In the genomic region with DNA sequence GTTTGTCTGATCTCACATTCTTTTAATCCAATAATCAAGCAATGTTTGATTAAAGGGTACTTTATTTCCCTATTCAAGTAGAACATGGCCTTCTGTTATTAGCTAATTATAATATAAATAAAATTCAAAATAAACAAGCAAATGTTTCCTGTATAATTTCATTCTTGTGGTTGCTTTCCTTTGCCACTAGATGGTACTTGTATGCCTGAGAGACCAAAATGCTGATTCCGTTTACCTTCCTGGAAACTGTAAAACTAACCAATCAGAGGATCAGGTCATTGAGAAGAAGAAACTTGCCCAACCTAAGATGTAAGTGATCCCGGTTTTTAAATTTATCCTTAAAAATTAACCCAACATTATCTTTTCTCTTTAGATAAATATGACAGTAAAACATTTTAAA, we compare ENCODE assay signal across 9 cellular contexts. TPM values are rescaled to one million over a fixed set of nuclear protein-coding genes. Genes with fewer than 3 reads are reported as not detected.
DNase-seq lines count a peak whose midpoint lies in the region; ATAC-seq, FAIRE-seq and TF ChIP-seq lines count a peak whose summit lies in the region.
"Had no signal": no experiment of that assay in that cellular context is flagged by ENCODE, and none has a peak within 500 bp of the region (broad histone marks: within the 10 kb centered on the region; RNA-seq: fewer than 3 reads in every experiment).

No MANE protein-coding gene starts in this region.

- RAD21 ChIA-PET in GM12878 (lab: Charles Lee; ENCODE audit: unreplicated experiment), result interaction anchor here (0.7 to 2.5 kb wide), 8 partner anchors 9 to 190 kb away, joined by 3 to 12 read pairs (median 4); partner anchors contain the start of gene MAP2K6

- H3K4me3 ChIP-seq in GM12878, result no peak overlapping the region

- POLR2A ChIA-PET in GM12878 (lab: Charles Lee), result interaction anchor here (1.0 to 1.1 kb wide), 2 partner anchors 9 to 181 kb away, joined by 3 to 6 read pairs; partner anchors contain the start of gene ABCA5

- H3K4me1 ChIP-seq in GM12878 (ENCODE audit: control insufficient read depth, insufficient read depth, low read length), result no peaks in the 10 kb centered on the region

- TF ChIP-seq RAD21 in Ishikawa (IDR thresholded peaks at IDR 0.05; ENCODE audit: low read depth) (peak; percentile 67), GM12878 (IDR thresholded peaks at IDR 0.05; ENCODE audit: insufficient read depth, low read depth, low read length) (peak; percentile 64)

- WGBS in GM12878 (ENCODE audit: insufficient coverage, insufficient replicate concordance, low lambda C conversion rate, missing lambda C conversion rate), result 0% methylated on average over 2 of the region's 2 CpGs

- no peaks in the 10 kb centered on the region for H4K20me1 ChIP-seq in GM12878 (ENCODE audit: control insufficient read depth, insufficient read depth)

- no peaks in the 10 kb centered on the region for H3K27me3 ChIP-seq in GM12878 (replicated peaks in 1 of 2; ENCODE audit: control insufficient read depth in 2 of 2, insufficient read depth in 2 of 2, low read length in 1 of 2)

- FAIRE-seq in GM12878 (lab: Jason Lieb, UNC), result no peak

- TF ChIP-seq CTCF in GM12878 (IDR thresholded peaks at IDR 0.05 in 2 of 3, conservative IDR thresholded peaks at IDR 0.05 in 1 of 3; ENCODE audit: control insufficient read depth in 2 of 3, extremely low read depth in 1 of 3, insufficient read depth in 1 of 3, low read depth in 3 of 3, low read length in 3 of 3), result peak; percentile 7 to 43 (median 41); a peak in 2 of 6 replicates

- peak; percentile 11 for DNase-seq in GM04504 (ENCODE audit: low read depth)
- DNase-seq in GM12878 (ENCODE audit: low read depth, low spot score), result no peak
- DNase-seq in lung microvascular endothelial cell (ENCODE audit: low read depth in 2 of 2), result peak; percentile 45 to 72
- no peak for DNase-seq in activated CD4-positive, alpha-beta T cell treated with anti-CD3 and anti-CD28 coated beads for 4 hours
- no peak for DNase-seq in NCI-H524 treated with DMSO at 0.1 percent for 48 hours (lab: John Stamatoyannopoulos, UW)
- DNase-seq in substantia nigra (lab: John Stamatoyannopoulos, UW), result no peak
- no peak for DNase-seq in hypothalamus (lab: John Stamatoyannopoulos, UW)
- DNase-seq: naive B cell had no signal

- TF ChIP-seq POLR2A in GM12878 (IDR thresholded peaks at IDR 0.05; ENCODE audit: low read depth, low read length), result no peak

- H3K27ac ChIP-seq in GM12878 (ENCODE audit: control insufficient read depth, insufficient read depth), result no peak overlapping the region
- no peak overlapping the region for H3K27ac ChIP-seq in substantia nigra (ENCODE audit: low read depth, low read length, poor library complexity, severe bottlenecking)

- H2AFZ ChIP-seq in GM12878 (ENCODE audit: control insufficient read depth, low read depth, low read length), result no peak overlapping the region

- in situ Hi-C loops in GM12878 (cut with MboI), result no loop called here

- intact Hi-C loops in GM12878 (cut with micrococcal nuclease; ENCODE audit: unreplicated experiment), result loop anchor here (2.0 kb wide), 1 partner anchor 188 kb away; no protein-coding TSS in a partner anchor

- no peak for TF ChIP-seq EP300 in Ishikawa (IDR thresholded peaks at IDR 0.05; ENCODE audit: borderline replicate concordance)
- TF ChIP-seq EP300 in GM12878 (IDR thresholded peaks at IDR 0.05; ENCODE audit: borderline replicate concordance in 1 of 2, control insufficient read depth in 1 of 2, low read depth in 2 of 2, low read length in 2 of 2), result no peak

- H3K79me2 ChIP-seq in GM12878 (ENCODE audit: control insufficient read depth, insufficient read depth, low read length), result no peaks in the 10 kb centered on the region

- ATAC-seq in GM12878, result peak; percentile 65

- H3K9ac ChIP-seq in GM12878 (ENCODE audit: control insufficient read depth, insufficient read depth, low read length), result no peak overlapping the region

- CTCF ChIA-PET in GM12878 (lab: Yijun Ruan, JAX), result interaction anchor here (0.7 to 5.1 kb wide), 8 partner anchors 9 to 187 kb away, joined by 3 to 71 read pairs (median 4); partner anchors contain the start of gene ABCA5

- H3K9me3 ChIP-seq in GM12878 (replicated peaks; ENCODE audit: control insufficient read depth, insufficient read depth, low read length), result no peaks in the 10 kb centered on the region; the same call in 2 of the 3 replicates

- BruUV-seq in GM12878 (replicated peaks; lab: Mats Ljungman, UMichigan), result no TSS peak

- no peaks in the 10 kb centered on the region for H3K36me3 ChIP-seq in GM12878 (ENCODE audit: control insufficient read depth in 2 of 2, insufficient read depth in 2 of 2, low read length in 1 of 2)

- no peak overlapping the region for H3K4me2 ChIP-seq in GM12878 (ENCODE audit: control insufficient read depth, insufficient read depth)

- SMC1A ChIA-PET in GM12878 (lab: Charles Lee; ENCODE audit: uncharacterized antibody, unreplicated experiment), result interaction anchor here (0.9 to 2.3 kb wide), 7 partner anchors 23 to 189 kb away, joined by 3 to 11 read pairs (median 5); no protein-coding TSS in a partner anchor

TF ChIP-seq in Ishikawa, 13 proteins besides CTCF, POLR2A, EP300 and RAD21 (continues in another document):
- TF ChIP-seq USF1 (IDR thresholded peaks at IDR 0.05) (no peak), YY1 (IDR thresholded peaks at IDR 0.05; ENCODE audit: low read depth) (no peak), NFIC (IDR thresholded peaks at IDR 0.05) (no peak), TEAD4 (IDR thresholded peaks at IDR 0.05) (no peak)

TF ChIP-seq in GM12878, 131 proteins besides CTCF, POLR2A, EP300 and RAD21:
- peak; percentile 57; the same call in 1 of the 2 replicates for TF ChIP-seq RUNX3 (IDR thresholded peaks at IDR 0.05; ENCODE audit: low read length)
- TF ChIP-seq SMC3 (IDR thresholded peaks at IDR 0.05; ENCODE audit: borderline replicate concordance, low read length), result peak; percentile 15; the same call in 1 of the 2 replicates
- no peak for TF ChIP-seq ZNF217 (IDR thresholded peaks at IDR 0.05)
TF ChIP-seq in GM12878: peak in this region for 2.

RNA-seq across cellular contexts. Expression of gene ABCA5, which starts 8.1 kb away (rescaled TPM):
- total RNA-seq in GM12878 (2013; cell fraction: nucleolus; rRNA removed), result 357 and 358 TPM in 2 replicates
- total RNA-seq in GM12878 (2014; rRNA removed), result 17.5 and 22.0 TPM in 2 replicates
- total RNA-seq in GM12878 (2014; rRNA removed; fragmentation: Illumina TruSeq; extraction: Trizol), result 26.1 and 31.4 TPM in 2 replicates
- total RNA-seq in GM12878 (2021), result 15.7 and 17.2 TPM in 2 replicates
- polyA plus RNA-seq in GM12878 (2011; ENCODE audit: low read depth), result 12.6 TPM
- polyA plus RNA-seq in GM12878 (2011; rRNA removed), result 25.4 and 46.9 TPM in 2 replicates
- polyA plus RNA-seq in GM12878 (2011; cell fraction: cytosol; rRNA removed), result 5.0 and 7.0 TPM in 2 replicates
- 34.9 and 49.2 TPM in 2 replicates for polyA plus RNA-seq in GM12878 (2011; cell fraction: nucleus; rRNA removed)
- polyA plus RNA-seq in GM12878 (2012), result 22.9 and 25.4 TPM in 2 replicates
- 14.5 and 22.9 TPM in 2 replicates for polyA plus RNA-seq in GM12878 (2014; fragmentation: Illumina TruSeq; extraction: Trizol)
- 10 to 100 TPM; 11.8 to 31.1 TPM for polyA plus RNA-seq in GM12878 (2014; fragmentation: Nextera tagmentation; extraction: Ambion mirVana)
- 12.3 and 15.6 TPM in 2 replicates for polyA plus RNA-seq in GM12878 (2014; rRNA removed)
- polyA plus RNA-seq in GM12878 (2016; fragmentation: Nextera tagmentation; extraction: Ambion mirVana), result 10 to 100 TPM; 18.7 to 18.8 TPM
- polyA minus RNA-seq in GM12878 (2011; rRNA and poly(A)+ RNA removed), result 29.2 and 33.4 TPM in 2 replicates
- polyA minus RNA-seq in GM12878 (2011; cell fraction: cytosol; rRNA and poly(A)+ RNA removed), result 6.0 and 7.5 TPM in 2 replicates
- polyA minus RNA-seq in GM12878 (2011; cell fraction: nucleus; rRNA and poly(A)+ RNA removed), result 41.3 and 65.5 TPM in 2 replicates
- 11.8 and 17.1 TPM in 2 replicates for total RNA-seq in lung microvascular endothelial cell

Comparison
In these comparisons a context has a peak if more than half of its experiments do, and no peak if none do; other contexts are left out.
1. DNase-seq: peak in GM04504 (single experiment) and lung microvascular endothelial cell (2 of 2); none in GM12878 (single experiment), activated CD4-positive, alpha-beta T cell treated with anti-CD3 and anti-CD28 coated beads for 4 hours (0 of 2), NCI-H524 treated with DMSO at 0.1 percent for 48 hours (single experiment), substantia nigra (0 of 49) and hypothalamus (0 of 51).